Comparison of ENCODE assay signal across 22 cellular contexts in genomic region chr4:94446386-94446785, GRCh38. TPM values are rescaled to one million over a fixed set of nuclear protein-coding genes. Genes with fewer than 3 reads are reported as not detected.
A peak's percentile ranks its signal among the peaks of the same experiment; 100 is the strongest.
DNase-seq lines count a peak whose midpoint lies in the region; ATAC-seq and TF ChIP-seq lines count a peak whose summit lies in the region.
"Had no signal": no experiment of that assay in that cellular context is flagged by ENCODE, and none has a peak within 500 bp of the region (broad histone marks: within the 10 kb centered on the region; RNA-seq: fewer than 3 reads in every experiment).

No MANE protein-coding gene starts in this region.

- POLR2A ChIA-PET in HEK293 (lab: Yijun Ruan, JAX): no interaction called here

- DNase-seq in ascending aorta (ENCODE audit: low spot score in 2 of 2): peak in 1 of 2 donors; percentile 80
- DNase-seq in fibroblast of the conjunctiva (ENCODE audit: low read depth): peak; percentile 77
- peak; percentile 91 for DNase-seq in stromal cell of bone marrow (ENCODE audit: low read depth)
- no peak for DNase-seq in head of caudate nucleus
- no peak for DNase-seq in cerebellar nuclear complex (lab: John Stamatoyannopoulos, UW)
- no peak for DNase-seq in NCI-H69 (lab: John Stamatoyannopoulos, UW)
- DNase-seq: activated CD4-positive, alpha-beta T cell treated with anti-CD3 and anti-CD28 coated beads, Interleukin-2, amount 10 ng/mL, durations not matched to agents 24 days and 14 days; activated T-cell treated with anti-CD3 and anti-CD28 coated beads, Interleukin-2, amount 50 U/mL, for 48 hours; CD8-positive, alpha-beta memory T cell; endodermal cell; H9; hippocampal formation; NCI-H2029; NCI-H82; right cardiac atrium; Right ventricle myocardium superior had no signal

- no peaks in the 10 kb centered on the region for H3K27me3 ChIP-seq in ascending aorta

- intact Hi-C loops in ascending aorta (cut with DNase I) (no loop called here), head of caudate nucleus (cut with DNase I) (loop anchor here (5.0 kb wide), 1 partner anchor 34 kb away; no protein-coding TSS in a partner anchor)

- no peak overlapping the region for H3K27ac ChIP-seq in HEK293 (ENCODE audit: extremely low read depth, low read depth, low read length)
- H3K27ac ChIP-seq in ascending aorta: peak overlapping the region; percentile 77 to 80
- H3K27ac ChIP-seq: HL-60 had no signal

- H3K4me3 ChIP-seq in HEK293 (ENCODE audit: low read depth, low read length) (no peak overlapping the region), ascending aorta (no peak overlapping the region)

- H3K36me3 ChIP-seq in HEK293 (ENCODE audit: control insufficient read depth in 2 of 2, insufficient read depth in 1 of 2, low read length in 2 of 2) (no peaks in the 10 kb centered on the region), ascending aorta (no peaks in the 10 kb centered on the region)

- H3K9me3 ChIP-seq in HEK293 (ENCODE audit: control insufficient read depth, insufficient read depth, low read depth, low read length): no peaks in the 10 kb centered on the region
- no peaks in the 10 kb centered on the region for H3K9me3 ChIP-seq in ascending aorta

- ATAC-seq in GM21529 (IDR thresholded peaks at IDR 0.05; ENCODE audit: unreplicated experiment): no peak
- ATAC-seq: left lobe of liver; natural killer cell treated with Interleukin-12 subunit alpha and Interleukin-12 subunit beta and Interleukin-15 and Interleukin-18, amount 100 ng/mL, for 72 hours; stimulated activated memory B cell treated with anti-CD40 and anti-IgM and Interleukin-4, amounts not matched to agents 10 μg/mL and 1 μg/mL and 100 μg/mL, for 72 hours had no signal

- TF ChIP-seq CTCF in HEK293 (tag by site-specific recombination; IDR thresholded peaks at IDR 0.05) (no peak), ascending aorta (IDR thresholded peaks at IDR 0.05) (no peak)

- H3K4me1 ChIP-seq in HEK293 (ENCODE audit: control insufficient read depth, insufficient read depth, low read length): no peaks in the 10 kb centered on the region; the same call in 1 of the 2 replicates
- peaks cover 9 to 33% of the 10 kb centered on the region in 2 donors for H3K4me1 ChIP-seq in ascending aorta

- CTCF ChIA-PET in HEK293 (lab: Yijun Ruan, JAX): no interaction called here

TF ChIP-seq in HEK293, 187 proteins besides CTCF, POLR2A, EP300 and RAD21:
- TF ChIP-seq ZNF302 (tag by site-specific recombination; IDR thresholded peaks at IDR 0.05; ENCODE audit: low read depth) (no peak), ZNF473 (tag by site-specific recombination; IDR thresholded peaks at IDR 0.05) (no peak), SP2 (tag by site-specific recombination; IDR thresholded peaks at IDR 0.05) (no peak), IKZF3 (tag by site-specific recombination; IDR thresholded peaks at IDR 0.05) (0 out of 2 replicates have a peak, but pooled peaks have one; percentile 11), TCF7L2 (IDR thresholded peaks at IDR 0.05; ENCODE audit: borderline replicate concordance, low read depth, low read length) (no peak)

RNA-seq across cellular contexts. Expression of gene PDLIM5, which starts 5.4 kb away (rescaled TPM):
- total RNA-seq in ascending aorta: 103 TPM

Comparison
In these comparisons a context has a peak if more than half of its experiments do, and no peak if none do; other contexts are left out.
1. DNase-seq: peak in fibroblast of the conjunctiva (single experiment) and stromal cell of bone marrow (single experiment); none in head of caudate nucleus (0 of 42), cerebellar nuclear complex (0 of 2) and NCI-H69 (single experiment).